ENCODE assay signal across 15 cellular contexts in genomic region chr17:970388-970768, GRCh38. TPM values are rescaled to one million over a fixed set of nuclear protein-coding genes. Genes with fewer than 3 reads are reported as not detected.
DNase-seq lines count a peak whose midpoint lies in the region; ATAC-seq and TF ChIP-seq lines count a peak whose summit lies in the region.
"Had no signal": no experiment of that assay in that cellular context is flagged by ENCODE, and none has a peak within 500 bp of the region (broad histone marks: within the 10 kb centered on the region; RNA-seq: fewer than 3 reads in every experiment).

No MANE protein-coding gene starts in this region.

- H3K9ac ChIP-seq in SK-N-MC (ENCODE audit: insufficient read length) (peak overlapping the region; percentile 11), skeletal muscle satellite cell (ENCODE audit: low read depth, low read length) (no peak overlapping the region)

- H3K4me3 ChIP-seq in H7 (ENCODE audit: insufficient read depth, low read depth, low read length): no peak overlapping the region
- H3K4me3 ChIP-seq in SK-N-MC: no peak overlapping the region
- no peak overlapping the region for H3K4me3 ChIP-seq in left lung
- H3K4me3 ChIP-seq in skeletal muscle satellite cell (ENCODE audit: low read length): no peak overlapping the region
- H3K4me3 ChIP-seq: tibial artery had no signal

- H3K9me3 Mint-ChIP-seq in activated naive CD8-positive, alpha-beta T cell treated with anti-CD3 and anti-CD28 coated beads, Interleukin-2, amount 50 U/mL, for 24 hours: no peaks in the 10 kb centered on the region
- H3K9me3 Mint-ChIP-seq: activated T-cell treated with anti-CD3 and anti-CD28 coated beads, Interleukin-2, amount 50 U/mL, for 24 hours had no signal

- intact Hi-C loops in left lung (cut with DNase I): loop anchor here in 1 of 2 donors (10.0 kb wide), 1 partner anchor 66 kb away; no protein-coding TSS in a partner anchor

- H3K36me3 ChIP-seq in H7 (replicated peaks; ENCODE audit: control insufficient read depth, insufficient read depth, low read length): no peaks in the 10 kb centered on the region
- H3K36me3 ChIP-seq in SK-N-MC (ENCODE audit: insufficient read depth, low read length): no peaks in the 10 kb centered on the region
- H3K36me3 ChIP-seq in left lung: no peaks in the 10 kb centered on the region
- no peaks in the 10 kb centered on the region for H3K36me3 ChIP-seq in skeletal muscle satellite cell (ENCODE audit: insufficient read depth, low read length)
- H3K36me3 ChIP-seq: SJCRH30, tibial artery had no signal

- no peaks in the 10 kb centered on the region for H3K36me3 Mint-ChIP-seq in activated naive CD8-positive, alpha-beta T cell treated with anti-CD3 and anti-CD28 coated beads, Interleukin-2, amount 50 U/mL, for 24 hours (ENCODE audit: low read depth)

- H3K27me3 ChIP-seq in H7 (ENCODE audit: control insufficient read depth, insufficient read depth, low read length): no peaks in the 10 kb centered on the region
- peaks cover 0 to 15% of the 10 kb centered on the region in 2 donors for H3K27me3 ChIP-seq in left lung
- H3K27me3 ChIP-seq in skeletal muscle satellite cell (ENCODE audit: control insufficient read depth, insufficient read depth, low read length): peaks cover 8% of the 10 kb centered on the region
- H3K27me3 ChIP-seq: SJCRH30, tibial artery had no signal

- ATAC-seq in left lung (peak; percentile 66), GM21367 (IDR thresholded peaks at IDR 0.05; ENCODE audit: unreplicated experiment) (no peak)
- no peak for ATAC-seq in activated naive CD8-positive, alpha-beta T cell treated with anti-CD3 and anti-CD28 coated beads, Interleukin-2, amount 50 U/mL, for 24 hours

- peaks cover 7% of the 10 kb centered on the region for H3K4me1 Mint-ChIP-seq in activated naive CD8-positive, alpha-beta T cell treated with anti-CD3 and anti-CD28 coated beads, Interleukin-2, amount 50 U/mL, for 24 hours

- peaks cover 53% of the 10 kb centered on the region for H3K27me3 Mint-ChIP-seq in activated naive CD8-positive, alpha-beta T cell treated with anti-CD3 and anti-CD28 coated beads, Interleukin-2, amount 50 U/mL, for 24 hours

- H3K27ac ChIP-seq in SK-N-MC (peak overlapping the region; percentile 60), left lung (no peak overlapping the region)
- H3K27ac ChIP-seq: tibial artery had no signal

- peaks cover 0 to 4% of the 10 kb centered on the region in 2 donors for H3K4me1 ChIP-seq in left lung
- H3K4me1 ChIP-seq in skeletal muscle satellite cell (ENCODE audit: control insufficient read depth, insufficient read depth, low read length): peaks cover 14% of the 10 kb centered on the region

- H3K9me3 ChIP-seq in SK-N-MC (ENCODE audit: low read depth, low read length) (no peaks in the 10 kb centered on the region), left lung (no peaks in the 10 kb centered on the region), skeletal muscle satellite cell (replicated peaks; ENCODE audit: low read length) (no peaks in the 10 kb centered on the region)
- H3K9me3 ChIP-seq: SJCRH30, tibial artery had no signal

- H3K4me2 ChIP-seq in skeletal muscle satellite cell (ENCODE audit: low read length): peak overlapping the region; percentile 79

- H3K4me3 Mint-ChIP-seq in activated naive CD8-positive, alpha-beta T cell treated with anti-CD3 and anti-CD28 coated beads, Interleukin-2, amount 50 U/mL, for 24 hours: no peak overlapping the region
- H3K4me3 Mint-ChIP-seq: activated T-cell treated with anti-CD3 and anti-CD28 coated beads, Interleukin-2, amount 50 U/mL, for 24 hours had no signal

- H3K27ac Mint-ChIP-seq in activated naive CD8-positive, alpha-beta T cell treated with anti-CD3 and anti-CD28 coated beads, Interleukin-2, amount 50 U/mL, for 24 hours: no peak overlapping the region
- H3K27ac Mint-ChIP-seq: activated T-cell treated with anti-CD3 and anti-CD28 coated beads, Interleukin-2, amount 50 U/mL, for 24 hours had no signal

- DNase-seq in H7: peak; percentile 55
- no peak for DNase-seq in SK-N-MC (ENCODE audit: low read depth, low spot score)
- no peak for DNase-seq in left lung
- no peak for DNase-seq in stimulated activated CD4-positive, alpha-beta T cell treated with anti-CD3 and anti-CD28 coated beads, Interleukin-15, amount 100 ng/mL, for 24 hours
- DNase-seq in activated naive CD8-positive, alpha-beta T cell treated with anti-CD3 and anti-CD28 coated beads, Interleukin-2, amount 50 U/mL, for 24 hours: no peak
- DNase-seq in OCI-M1 (lab: John Stamatoyannopoulos, UW): no peak
- DNase-seq: activated CD4-positive, alpha-beta T cell treated with anti-CD3 and anti-CD28 coated beads for 4 hours; activated T-cell treated with anti-CD3 and anti-CD28 coated beads, Interleukin-2, amount 50 U/mL, for 24 hours; NCI-H2171 treated with DMSO at 0.1 percent for 48 hours; NK-92 treated with Interleukin-12 subunit alpha and Interleukin-12 subunit beta, amount 100 ng/mL, for 24 hours; SJCRH30; T1000; tibial artery had no signal

- no peak for TF ChIP-seq CTCF in left lung (IDR thresholded peaks at IDR 0.05)

RNA-seq across cellular contexts. Expression of gene NXN, which starts 9.2 kb away (rescaled TPM):
- 127 and 142 TPM in 2 replicates for total RNA-seq in H7 (2014; rRNA removed; shearing (Covaris generic))
- total RNA-seq in left lung: 10 to 100 TPM; 33.8 to 55.4 TPM
- 1.0 and 3.3 TPM in 2 replicates for total RNA-seq in skeletal muscle satellite cell (2012; rRNA removed)

RNA-seq across cellular contexts. Expression of gene TIMM22, which starts 26.6 kb away (rescaled TPM):
- 20.8 and 31.0 TPM in 2 replicates for total RNA-seq in H7 (2014; rRNA removed; shearing (Covaris generic))
- 10 to 100 TPM; 10.6 to 11.6 TPM for total RNA-seq in left lung
- total RNA-seq in skeletal muscle satellite cell (2012; rRNA removed): 17.2 and 17.5 TPM in 2 replicates
